In the genomic region with DNA sequence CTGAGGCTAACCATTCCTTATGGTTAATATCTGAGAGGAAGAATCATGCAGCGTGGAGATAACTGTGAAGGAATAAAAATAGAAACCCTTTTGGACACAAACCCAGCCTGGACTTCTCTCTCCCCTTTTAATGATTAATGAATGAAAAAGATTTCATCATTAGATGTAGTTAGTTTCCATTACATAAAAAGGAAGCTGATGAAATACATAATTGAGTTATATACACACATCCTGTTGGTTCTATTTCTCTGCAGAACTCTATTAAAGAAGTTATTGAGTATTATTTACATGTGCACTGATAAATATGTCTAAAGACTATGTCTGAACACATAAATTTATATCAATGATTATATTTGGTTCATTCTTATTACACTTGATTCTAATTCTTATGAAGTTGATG, we compare ENCODE assay signal across 23 cellular contexts.
"Had no signal": no experiment of that assay in that cellular context is flagged by ENCODE, and none has a peak within 500 bp of the region (broad histone marks: within the 10 kb centered on the region; RNA-seq: fewer than 3 reads in every experiment).

No MANE protein-coding gene starts in this region.

- H3K4me2 ChIP-seq: neural progenitor cell had no signal

- H3K4me1 ChIP-seq: neural progenitor cell, pancreas, prostate gland, right lobe of liver, sigmoid colon, stomach, thyroid gland, tibial nerve, upper lobe of left lung, vagina had no signal

- H3K4me3 ChIP-seq: neural progenitor cell, pancreas, prostate gland, right lobe of liver, sigmoid colon, stomach, thoracic aorta, thyroid gland, tibial nerve, upper lobe of left lung, vagina had no signal

- H3K27ac ChIP-seq: neural progenitor cell, pancreas, prostate gland, right lobe of liver, sigmoid colon, stomach, thoracic aorta, thyroid gland, tibial nerve, upper lobe of left lung, vagina had no signal

- DNase-seq: natural killer cell; pancreas; right cardiac atrium; right lobe of liver; sigmoid colon; small intestine; stimulated activated CD4-positive, alpha-beta T cell treated with anti-CD3 and anti-CD28 coated beads, Interleukin-15, amount 100 ng/mL, for 24 hours; stimulated activated CD4-positive, alpha-beta T cell treated with anti-CD3 and anti-CD28 coated beads, Interleukin-2, amount 100 ng/mL, for 24 hours; stimulated activated CD4-positive, alpha-beta T cell treated with anti-CD3 and anti-CD28 coated beads, Interleukin-2, amount 100 ng/mL, for 48 hours; stimulated activated CD4-positive, alpha-beta T cell treated with anti-CD3 and anti-CD28 coated beads, Interleukin-4, amount 100 ng/mL, for 24 hours; stimulated activated naive B cell treated with anti-CD40 and anti-IgM and Interleukin-4, amounts not matched to agents 10 μg/mL and 1 μg/mL and 100 μg/mL, for 72 hours; stimulated activated naive CD4-positive, alpha-beta T cell treated with Interleukin-2 at 50 U/mL for 16 hours; stomach; thyroid gland; trophoblast cell; upper lobe of left lung had no signal

- H3K36me3 ChIP-seq: neural progenitor cell, pancreas, prostate gland, right lobe of liver, sigmoid colon, stomach, thoracic aorta, thyroid gland, tibial nerve, upper lobe of left lung, vagina had no signal

- H3K27me3 ChIP-seq: neural progenitor cell, pancreas, right lobe of liver, sigmoid colon, stomach, thyroid gland, tibial nerve, upper lobe of left lung, vagina had no signal

- H3K9ac ChIP-seq: neural progenitor cell had no signal

- H2AFZ ChIP-seq: neural progenitor cell had no signal

- H3K9me3 ChIP-seq: pancreas, prostate gland, right lobe of liver, sigmoid colon, thoracic aorta, thyroid gland, tibial nerve, upper lobe of left lung, vagina had no signal

- ATAC-seq: natural killer cell; pancreas; right cardiac atrium; stimulated activated effector memory CD8-positive, alpha-beta T cell treated with anti-CD3 and anti-CD28 coated beads, Interleukin-12 subunit alpha, Interleukin-12 subunit beta, amount 100 ng/mL, for 72 hours; stimulated activated naive B cell treated with anti-CD40 and anti-IgM and Interleukin-4, amounts not matched to agents 10 μg/mL and 1 μg/mL and 100 μg/mL, for 72 hours had no signal

- FAIRE-seq: pancreas, small intestine, urothelium cell line had no signal
